In the genomic region with DNA sequence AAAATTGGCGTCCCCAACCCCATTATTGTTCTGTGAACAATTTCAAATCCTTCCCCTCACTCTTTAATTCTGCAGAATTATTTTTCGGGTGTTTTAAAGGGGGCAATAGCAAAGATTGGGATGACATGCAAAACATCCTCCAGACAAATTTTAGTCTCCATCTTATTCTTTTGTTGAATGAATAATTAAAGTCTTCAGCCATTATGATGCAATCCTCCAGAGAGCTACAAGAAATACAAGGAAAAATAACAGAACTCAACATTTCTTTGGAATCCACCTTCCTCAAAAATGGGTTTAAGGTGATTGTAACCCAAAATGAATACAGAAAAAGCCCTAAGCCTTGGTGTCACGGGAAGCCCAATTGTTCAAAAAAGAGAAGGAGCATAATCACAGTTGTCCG, we compare ENCODE assay signal across 2 cellular contexts.
A peak's percentile ranks its signal among the peaks of the same experiment; 100 is the strongest.
TF ChIP-seq lines count a peak whose summit lies in the region.

No MANE protein-coding gene starts in this region.

TF ChIP-seq in IMR-90, 13 proteins besides CTCF, POLR2A, EP300 and RAD21:
- TF ChIP-seq, protein P1, sequence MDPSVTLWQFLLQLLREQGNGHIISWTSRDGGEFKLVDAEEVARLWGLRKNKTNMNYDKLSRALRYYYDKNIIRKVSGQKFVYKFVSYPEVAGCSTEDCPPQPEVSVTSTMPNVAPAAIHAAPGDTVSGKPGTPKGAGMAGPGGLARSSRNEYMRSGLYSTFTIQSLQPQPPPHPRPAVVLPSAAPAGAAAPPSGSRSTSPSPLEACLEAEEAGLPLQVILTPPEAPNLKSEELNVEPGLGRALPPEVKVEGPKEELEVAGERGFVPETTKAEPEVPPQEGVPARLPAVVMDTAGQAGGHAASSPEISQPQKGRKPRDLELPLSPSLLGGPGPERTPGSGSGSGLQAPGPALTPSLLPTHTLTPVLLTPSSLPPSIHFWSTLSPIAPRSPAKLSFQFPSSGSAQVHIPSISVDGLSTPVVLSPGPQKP (IDR thresholded peaks at IDR 0.05; ENCODE audit: borderline replicate concordance, low read depth, low read length) = no peak
- no peak for TF ChIP-seq MXI1 (IDR thresholded peaks at IDR 0.05; ENCODE audit: borderline replicate concordance, low read depth, low read length)
- no peak for TF ChIP-seq BHLHE40 (IDR thresholded peaks at IDR 0.05; ENCODE audit: low read depth, low read length)
- TF ChIP-seq CEBPB (IDR thresholded peaks at IDR 0.05; ENCODE audit: low read depth, low read length) = peak; percentile 73
- no peak for TF ChIP-seq FOS (IDR thresholded peaks at IDR 0.05; ENCODE audit: low read depth, low read length)
- TF ChIP-seq, protein P2, sequence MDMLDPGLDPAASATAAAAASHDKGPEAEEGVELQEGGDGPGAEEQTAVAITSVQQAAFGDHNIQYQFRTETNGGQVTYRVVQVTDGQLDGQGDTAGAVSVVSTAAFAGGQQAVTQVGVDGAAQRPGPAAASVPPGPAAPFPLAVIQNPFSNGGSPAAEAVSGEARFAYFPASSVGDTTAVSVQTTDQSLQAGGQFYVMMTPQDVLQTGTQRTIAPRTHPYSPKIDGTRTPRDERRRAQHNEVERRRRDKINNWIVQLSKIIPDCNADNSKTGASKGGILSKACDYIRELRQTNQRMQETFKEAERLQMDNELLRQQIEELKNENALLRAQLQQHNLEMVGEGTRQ (IDR thresholded peaks at IDR 0.05; ENCODE audit: low read depth, low read length) = no peak
- TF ChIP-seq SMC3 (IDR thresholded peaks at IDR 0.05; ENCODE audit: low read depth, low read length) = no peak
TF ChIP-seq in IMR-90: peak in this region for 1.

TF ChIP-seq in K562, 482 proteins besides CTCF, POLR2A, EP300 and RAD21:
- TF ChIP-seq, protein P3, sequence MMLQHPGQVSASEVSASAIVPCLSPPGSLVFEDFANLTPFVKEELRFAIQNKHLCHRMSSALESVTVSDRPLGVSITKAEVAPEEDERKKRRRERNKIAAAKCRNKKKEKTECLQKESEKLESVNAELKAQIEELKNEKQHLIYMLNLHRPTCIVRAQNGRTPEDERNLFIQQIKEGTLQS (IDR thresholded peaks at IDR 0.05) = peak; percentile 16; the same call in 1 of the 2 replicates
- TF ChIP-seq, protein P3 (CRISPR knock-in tag; conservative IDR thresholded peaks at IDR 0.05) = no peak
- TF ChIP-seq, protein P4, sequence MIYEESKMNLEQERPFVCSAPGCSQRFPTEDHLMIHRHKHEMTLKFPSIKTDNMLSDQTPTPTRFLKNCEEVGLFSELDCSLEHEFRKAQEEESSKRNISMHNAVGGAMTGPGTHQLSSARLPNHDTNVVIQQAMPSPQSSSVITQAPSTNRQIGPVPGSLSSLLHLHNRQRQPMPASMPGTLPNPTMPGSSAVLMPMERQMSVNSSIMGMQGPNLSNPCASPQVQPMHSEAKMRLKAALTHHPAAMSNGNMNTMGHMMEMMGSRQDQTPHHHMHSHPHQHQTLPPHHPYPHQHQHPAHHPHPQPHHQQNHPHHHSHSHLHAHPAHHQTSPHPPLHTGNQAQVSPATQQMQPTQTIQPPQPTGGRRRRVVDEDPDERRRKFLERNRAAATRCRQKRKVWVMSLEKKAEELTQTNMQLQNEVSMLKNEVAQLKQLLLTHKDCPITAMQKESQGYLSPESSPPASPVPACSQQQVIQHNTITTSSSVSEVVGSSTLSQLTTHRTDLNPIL (CRISPR knock-in tag; IDR thresholded peaks at IDR 0.05) = no peak
- TF ChIP-seq, protein P5, sequence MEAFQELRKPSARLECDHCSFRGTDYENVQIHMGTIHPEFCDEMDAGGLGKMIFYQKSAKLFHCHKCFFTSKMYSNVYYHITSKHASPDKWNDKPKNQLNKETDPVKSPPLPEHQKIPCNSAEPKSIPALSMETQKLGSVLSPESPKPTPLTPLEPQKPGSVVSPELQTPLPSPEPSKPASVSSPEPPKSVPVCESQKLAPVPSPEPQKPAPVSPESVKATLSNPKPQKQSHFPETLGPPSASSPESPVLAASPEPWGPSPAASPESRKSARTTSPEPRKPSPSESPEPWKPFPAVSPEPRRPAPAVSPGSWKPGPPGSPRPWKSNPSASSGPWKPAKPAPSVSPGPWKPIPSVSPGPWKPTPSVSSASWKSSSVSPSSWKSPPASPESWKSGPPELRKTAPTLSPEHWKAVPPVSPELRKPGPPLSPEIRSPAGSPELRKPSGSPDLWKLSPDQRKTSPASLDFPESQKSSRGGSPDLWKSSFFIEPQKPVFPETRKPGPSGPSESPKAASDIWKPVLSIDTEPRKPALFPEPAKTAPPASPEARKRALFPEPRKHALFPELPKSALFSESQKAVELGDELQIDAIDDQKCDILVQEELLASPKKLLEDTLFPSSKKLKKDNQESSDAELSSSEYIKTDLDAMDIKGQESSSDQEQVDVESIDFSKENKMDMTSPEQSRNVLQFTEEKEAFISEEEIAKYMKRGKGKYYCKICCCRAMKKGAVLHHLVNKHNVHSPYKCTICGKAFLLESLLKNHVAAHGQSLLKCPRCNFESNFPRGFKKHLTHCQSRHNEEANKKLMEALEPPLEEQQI (IDR thresholded peaks at IDR 0.05) = no peak
- no peak for TF ChIP-seq MIER1 (IDR thresholded peaks at IDR 0.05; ENCODE audit: low read depth)
- TF ChIP-seq CEBPG (CRISPR knock-in tag; IDR thresholded peaks at IDR 0.05) = no peak
- TF ChIP-seq CEBPG (tag; conservative IDR thresholded peaks at IDR 0.05 in 1 of 2, IDR thresholded peaks at IDR 0.05 in 1 of 2) = peak in 1 of 2 experiments; percentile 70; a peak in 2 of 4 replicates
- TF ChIP-seq, protein P6, sequence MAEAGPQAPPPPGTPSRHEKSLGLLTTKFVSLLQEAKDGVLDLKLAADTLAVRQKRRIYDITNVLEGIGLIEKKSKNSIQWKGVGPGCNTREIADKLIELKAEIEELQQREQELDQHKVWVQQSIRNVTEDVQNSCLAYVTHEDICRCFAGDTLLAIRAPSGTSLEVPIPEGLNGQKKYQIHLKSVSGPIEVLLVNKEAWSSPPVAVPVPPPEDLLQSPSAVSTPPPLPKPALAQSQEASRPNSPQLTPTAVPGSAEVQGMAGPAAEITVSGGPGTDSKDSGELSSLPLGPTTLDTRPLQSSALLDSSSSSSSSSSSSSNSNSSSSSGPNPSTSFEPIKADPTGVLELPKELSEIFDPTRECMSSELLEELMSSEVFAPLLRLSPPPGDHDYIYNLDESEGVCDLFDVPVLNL (CRISPR knock-in tag; IDR thresholded peaks at IDR 0.05; ENCODE audit: low read depth) = no peak
TF ChIP-seq in K562: peak in this region for 2.
